Comparison of ENCODE assay signal across 6 cellular contexts in the genomic region with DNA sequence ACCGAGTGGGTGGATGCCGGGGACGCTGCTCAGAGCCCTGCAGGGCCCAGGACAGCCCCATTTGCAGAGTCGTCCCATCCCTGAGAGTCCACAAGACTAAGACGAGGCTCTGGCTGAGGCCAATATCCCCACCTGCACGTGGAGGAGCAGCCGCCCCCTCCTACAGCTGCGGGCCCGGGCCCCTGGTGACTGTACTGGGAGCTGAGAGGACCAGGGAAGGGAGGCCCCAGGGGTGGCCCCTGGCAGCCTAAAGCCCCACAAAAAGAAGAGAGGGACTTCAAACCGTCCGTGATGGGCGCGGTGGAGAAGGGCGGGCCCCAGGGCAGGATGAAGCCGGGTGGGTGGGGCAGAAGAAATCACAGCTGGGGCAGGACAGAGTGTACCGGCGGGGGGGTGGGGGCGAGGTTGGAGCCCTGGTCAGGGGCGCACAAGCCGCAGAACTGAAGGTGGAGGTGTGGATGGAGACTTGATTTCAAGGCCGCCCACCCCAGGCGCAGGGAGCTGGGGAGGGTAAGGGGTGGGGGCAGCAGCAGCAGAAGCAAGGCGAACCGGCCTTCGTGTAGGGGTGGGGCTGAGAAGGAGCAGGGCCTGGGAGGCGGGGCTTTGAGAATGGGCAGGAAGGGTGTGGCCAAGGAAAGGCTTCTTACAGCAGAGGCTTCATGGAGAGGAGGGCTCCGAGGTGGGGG. TPM values are rescaled to one million over a fixed set of nuclear protein-coding genes. Genes with fewer than 3 reads are reported as not detected.
DNase-seq lines count a peak whose midpoint lies in the region; ATAC-seq and TF ChIP-seq lines count a peak whose summit lies in the region.

No MANE protein-coding gene starts in this region.

- intact Hi-C loops in ascending aorta (cut with DNase I), result no loop called here

- H3K9me3 Mint-ChIP-seq in neural crest cell, result no peaks in the 10 kb centered on the region

- H3K27me3 ChIP-seq in ascending aorta, result no peaks in the 10 kb centered on the region

- peaks cover 3% of the 10 kb centered on the region for H3K4me1 Mint-ChIP-seq in neural crest cell

- peaks cover 4 to 9% of the 10 kb centered on the region in 2 donors for H3K4me1 ChIP-seq in ascending aorta

- peaks cover 9% of the 10 kb centered on the region for H3K27me3 Mint-ChIP-seq in neural crest cell (ENCODE audit: low read depth)

- DNase-seq in GM10248 (ENCODE audit: extremely low spot score) (peak; percentile 79), OCI-M1 (lab: John Stamatoyannopoulos, UW) (peak; percentile 92), ascending aorta (ENCODE audit: low spot score in 2 of 2) (no peak), neural crest cell (ENCODE audit: low read depth, low spot score) (peak; percentile 47), hepatic stellate cell (ENCODE audit: low spot score) (no peak)

- peaks cover 65 to 74% of the 10 kb centered on the region in 2 donors for H3K36me3 ChIP-seq in ascending aorta

- POLR2A ChIA-PET in GM10248 (lab: Yijun Ruan, JAX), result interaction anchor here (1.4 kb wide), 1 partner anchor 9 kb away, joined by 5 read pairs; no protein-coding TSS in a partner anchor

- H3K36me3 Mint-ChIP-seq in neural crest cell (ENCODE audit: low read depth), result peaks cover 5% of the 10 kb centered on the region

- no peak for ATAC-seq in SK-N-SH treated with all-trans-retinoic acid at 6 μM for 48 hours

- H3K9me3 ChIP-seq in ascending aorta, result no peaks in the 10 kb centered on the region

- TF ChIP-seq CTCF in GM10248 (IDR thresholded peaks at IDR 0.05; ENCODE audit: control extremely low read depth, extremely low read depth, low read depth, missing control alignments) (no peak), ascending aorta (IDR thresholded peaks at IDR 0.05) (no peak), neural crest cell (conservative IDR thresholded peaks at IDR 0.05) (no peak)

- CTCF ChIA-PET in GM10248 (lab: Yijun Ruan, JAX), result interaction anchor here (4.3 kb wide), 1 partner anchor 8 kb away, joined by 23 read pairs; no protein-coding TSS in a partner anchor

- H3K27ac ChIP-seq in ascending aorta, result peak overlapping the region; percentile 10 to 43

- H3K27ac Mint-ChIP-seq in neural crest cell (ENCODE audit: unreplicated experiment), result no peak overlapping the region

- peak overlapping the region; percentile 67 for H3K4me3 Mint-ChIP-seq in neural crest cell

- no peak overlapping the region for H3K4me3 ChIP-seq in ascending aorta

TF ChIP-seq in SK-N-SH treated with all-trans-retinoic acid at 6 μM for 48 hours, 23 proteins besides CTCF, POLR2A, EP300 and RAD21:
- TF ChIP-seq, protein P1, sequence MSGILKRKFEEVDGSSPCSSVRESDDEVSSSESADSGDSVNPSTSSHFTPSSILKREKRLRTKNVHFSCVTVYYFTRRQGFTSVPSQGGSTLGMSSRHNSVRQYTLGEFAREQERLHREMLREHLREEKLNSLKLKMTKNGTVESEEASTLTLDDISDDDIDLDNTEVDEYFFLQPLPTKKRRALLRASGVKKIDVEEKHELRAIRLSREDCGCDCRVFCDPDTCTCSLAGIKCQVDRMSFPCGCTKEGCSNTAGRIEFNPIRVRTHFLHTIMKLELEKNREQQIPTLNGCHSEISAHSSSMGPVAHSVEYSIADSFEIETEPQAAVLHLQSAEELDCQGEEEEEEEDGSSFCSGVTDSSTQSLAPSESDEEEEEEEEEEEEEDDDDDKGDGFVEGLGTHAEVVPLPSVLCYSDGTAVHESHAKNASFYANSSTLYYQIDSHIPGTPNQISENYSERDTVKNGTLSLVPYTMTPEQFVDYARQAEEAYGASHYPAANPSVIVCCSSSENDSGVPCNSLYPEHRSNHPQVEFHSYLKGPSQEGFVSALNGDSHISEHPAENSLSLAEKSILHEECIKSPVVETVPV (CRISPR knock-in tag; IDR thresholded peaks at IDR 0.05), result no peak
- TF ChIP-seq ZFP30 (CRISPR knock-in tag; IDR thresholded peaks at IDR 0.05) (no peak), ARNTL (CRISPR knock-in tag; IDR thresholded peaks at IDR 0.05; ENCODE audit: borderline replicate concordance, low read depth) (no peak), ZFP3 (CRISPR knock-in tag; IDR thresholded peaks at IDR 0.05) (no peak), GLIS3 (CRISPR knock-in tag; IDR thresholded peaks at IDR 0.05) (no peak), ZNF565 (CRISPR knock-in tag; conservative IDR thresholded peaks at IDR 0.05; ENCODE audit: low read depth) (no peak), ZNF8 (CRISPR knock-in tag; IDR thresholded peaks at IDR 0.05) (no peak), ESRRG (CRISPR knock-in tag; IDR thresholded peaks at IDR 0.05) (no peak), ZC3H10 (CRISPR knock-in tag; IDR thresholded peaks at IDR 0.05) (no peak), OSR1 (CRISPR knock-in tag; IDR thresholded peaks at IDR 0.05) (no peak)

RNA-seq across cellular contexts. Expression of gene CFD, which starts 12.9 kb away (rescaled TPM):
- total RNA-seq in ascending aorta (1,680 TPM), neural crest cell (not detected in 2 replicates)

RNA-seq across cellular contexts. Expression of gene ELANE, which starts 20.3 kb away (rescaled TPM):
- total RNA-seq in ascending aorta (not detected), neural crest cell (not detected in 2 replicates)

RNA-seq across cellular contexts. Expression of gene MED16, which starts 20.6 kb away (rescaled TPM):
- total RNA-seq in ascending aorta (73.2 TPM), neural crest cell (73.9 and 77.7 TPM in 2 replicates)

RNA-seq across cellular contexts. Expression of gene RNU6-9, which starts 20.9 kb away (rescaled TPM):
- total RNA-seq in ascending aorta, result not detected
- total RNA-seq in neural crest cell, result not detected in 2 replicates

RNA-seq across cellular contexts. Expression of gene PRTN3, which starts 31.6 kb away (rescaled TPM):
- not detected for total RNA-seq in ascending aorta
- not detected in 2 replicates for total RNA-seq in neural crest cell

Comparison
In these comparisons a context has a peak if more than half of its experiments do, and no peak if none do; other contexts are left out.
1. DNase-seq: peak in GM10248 (single experiment), OCI-M1 (single experiment) and neural crest cell (single experiment); none in ascending aorta (0 of 2) and hepatic stellate cell (single experiment).
2. RNA of gene CFD, which starts 12.9 kb away (total RNA-seq): 1,680 TPM in ascending aorta (single experiment); not detected in neural crest cell; every median in the first group is over 1,000 times any median in the second.